8 cellular contexts compared by ENCODE assay signal in the genomic region with DNA sequence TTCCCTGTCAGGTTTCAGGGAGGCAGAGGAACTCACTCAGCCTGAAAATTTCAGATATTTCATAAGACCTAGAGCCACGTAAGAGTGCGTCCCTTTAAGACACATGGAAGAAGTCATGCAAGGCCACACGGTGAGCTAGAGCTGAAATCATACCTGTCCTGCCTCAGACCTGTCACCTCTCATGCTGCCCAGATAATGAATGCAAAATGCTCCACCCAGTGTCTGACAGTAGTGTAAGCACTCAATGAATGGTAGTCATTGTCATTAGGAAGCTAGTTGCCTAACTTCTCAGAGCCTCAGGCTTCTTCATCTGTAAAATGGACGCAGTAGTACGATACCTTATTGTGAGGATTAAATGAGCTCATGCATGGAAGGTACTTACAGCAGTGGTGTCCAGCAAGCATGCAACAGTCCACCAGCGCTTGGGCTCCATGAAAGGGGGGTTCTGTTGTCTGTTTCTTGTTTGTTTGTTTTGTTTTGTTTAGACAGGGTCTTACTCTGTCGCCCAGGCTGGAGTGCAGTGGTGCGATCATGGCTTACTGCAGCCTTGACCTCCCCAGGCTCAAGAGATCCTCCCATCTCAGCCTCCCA.
DNase-seq lines count a peak whose midpoint lies in the region; ATAC-seq and TF ChIP-seq lines count a peak whose summit lies in the region.

No MANE protein-coding gene starts in this region.

- H3K36me3 Mint-ChIP-seq in CD4-positive, CD25-positive, alpha-beta regulatory T cell: no peaks in the 10 kb centered on the region
- H3K36me3 Mint-ChIP-seq in activated T-helper 17 cell treated with anti-CD3 and anti-CD28 coated beads, Interleukin-2, amount 50 U/mL, for 72 hours (ENCODE audit: low read depth): no peaks in the 10 kb centered on the region

- H3K4me3 ChIP-seq in CD4-positive, CD25-positive, alpha-beta regulatory T cell (ENCODE audit: low read depth, low read length): peak overlapping the region; percentile 62
- peak overlapping the region; percentile 68 for H3K4me3 ChIP-seq in HL-60 (replicated peaks; ENCODE audit: insufficient read depth, low read length)

- peaks cover 5% of the 10 kb centered on the region for H3K27me3 Mint-ChIP-seq in CD4-positive, CD25-positive, alpha-beta regulatory T cell
- H3K27me3 Mint-ChIP-seq in activated T-helper 17 cell treated with anti-CD3 and anti-CD28 coated beads, Interleukin-2, amount 50 U/mL, for 72 hours: no peaks in the 10 kb centered on the region

- H3K27ac Mint-ChIP-seq in CD4-positive, CD25-positive, alpha-beta regulatory T cell: peak overlapping the region; percentile 16 to 89 (median 85)
- H3K27ac Mint-ChIP-seq in activated T-helper 17 cell treated with anti-CD3 and anti-CD28 coated beads, Interleukin-2, amount 50 U/mL, for 72 hours: peak overlapping the region; percentile 44

- H3K4me1 Mint-ChIP-seq in CD4-positive, CD25-positive, alpha-beta regulatory T cell: peaks cover 5 to 19% (median 7%) of the 10 kb centered on the region in 4 donors
- H3K4me1 Mint-ChIP-seq in activated T-helper 17 cell treated with anti-CD3 and anti-CD28 coated beads, Interleukin-2, amount 50 U/mL, for 72 hours: peaks cover 6% of the 10 kb centered on the region

- no peaks in the 10 kb centered on the region for H3K9me3 Mint-ChIP-seq in CD4-positive, CD25-positive, alpha-beta regulatory T cell
- H3K9me3 Mint-ChIP-seq in activated T-helper 17 cell treated with anti-CD3 and anti-CD28 coated beads, Interleukin-2, amount 50 U/mL, for 72 hours: no peaks in the 10 kb centered on the region

- no peaks in the 10 kb centered on the region for H3K9me3 ChIP-seq in CD4-positive, CD25-positive, alpha-beta regulatory T cell (ENCODE audit: control insufficient read depth in 2 of 2, low read length in 2 of 2)

- peak overlapping the region; percentile 58 to 86 (median 68) for H3K4me3 Mint-ChIP-seq in CD4-positive, CD25-positive, alpha-beta regulatory T cell
- peak overlapping the region; percentile 62 for H3K4me3 Mint-ChIP-seq in activated T-helper 17 cell treated with anti-CD3 and anti-CD28 coated beads, Interleukin-2, amount 50 U/mL, for 72 hours

- H3K27me3 ChIP-seq in CD4-positive, CD25-positive, alpha-beta regulatory T cell (ENCODE audit: control insufficient read depth, insufficient read depth, low read length): no peaks in the 10 kb centered on the region
- no peaks in the 10 kb centered on the region for H3K27me3 ChIP-seq in HL-60 (ENCODE audit: insufficient read depth, poor library complexity, severe bottlenecking)

- DNase-seq in CD4-positive, CD25-positive, alpha-beta regulatory T cell: peak in 1 of 3 donors; percentile 41
- peak; percentile 40 to 52 for DNase-seq in HL-60 (ENCODE audit: low read depth in 1 of 2, low spot score in 1 of 2)
- DNase-seq in lung microvascular endothelial cell (ENCODE audit: low read depth in 2 of 2): peak; percentile 12 to 45
- DNase-seq in middle frontal gyrus (ENCODE audit: extremely low spot score, low spot score): no peak
- DNase-seq in glomerular visceral epithelial cell (ENCODE audit: extremely low spot score): no peak
- no peak for DNase-seq in activated CD4-positive, CD25-positive, alpha-beta regulatory T cell (lab: John Stamatoyannopoulos, UW)

- no peaks in the 10 kb centered on the region for H3K36me3 ChIP-seq in CD4-positive, CD25-positive, alpha-beta regulatory T cell (ENCODE audit: control insufficient read depth, insufficient read depth, low read length)

- H3K27ac ChIP-seq in CD4-positive, CD25-positive, alpha-beta regulatory T cell (ENCODE audit: insufficient read depth, low read length, poor library complexity, severe bottlenecking): peak overlapping the region; percentile 47
- peak overlapping the region; percentile 58 for H3K27ac ChIP-seq in HL-60 (replicated peaks)

- H3K4me1 ChIP-seq in CD4-positive, CD25-positive, alpha-beta regulatory T cell (ENCODE audit: control insufficient read depth, insufficient read depth, low read length, poor library complexity, severe bottlenecking): peaks cover 15% of the 10 kb centered on the region

- ATAC-seq in CD4-positive, CD25-positive, alpha-beta regulatory T cell (ENCODE audit: low read depth in 2 of 2): no peak
- ATAC-seq in activated T-helper 17 cell treated with anti-CD3 and anti-CD28 coated beads, Interleukin-2, amount 50 U/mL, for 72 hours (replicated peaks): no peak
- no peak for ATAC-seq in HG03342 (IDR thresholded peaks at IDR 0.05; ENCODE audit: unreplicated experiment)

- TF ChIP-seq CTCF in HL-60 (IDR thresholded peaks at IDR 0.05; ENCODE audit: insufficient read depth, low read length): no peak

Comparison
In these comparisons a context has a peak if more than half of its experiments do, and no peak if none do; other contexts are left out.
1. DNase-seq: peak in HL-60 (2 of 2) and lung microvascular endothelial cell (2 of 2); none in middle frontal gyrus (single experiment), glomerular visceral epithelial cell (single experiment) and activated CD4-positive, CD25-positive, alpha-beta regulatory T cell (0 of 4).